ENCODE assay signal across 11 cellular contexts in the genomic region with DNA sequence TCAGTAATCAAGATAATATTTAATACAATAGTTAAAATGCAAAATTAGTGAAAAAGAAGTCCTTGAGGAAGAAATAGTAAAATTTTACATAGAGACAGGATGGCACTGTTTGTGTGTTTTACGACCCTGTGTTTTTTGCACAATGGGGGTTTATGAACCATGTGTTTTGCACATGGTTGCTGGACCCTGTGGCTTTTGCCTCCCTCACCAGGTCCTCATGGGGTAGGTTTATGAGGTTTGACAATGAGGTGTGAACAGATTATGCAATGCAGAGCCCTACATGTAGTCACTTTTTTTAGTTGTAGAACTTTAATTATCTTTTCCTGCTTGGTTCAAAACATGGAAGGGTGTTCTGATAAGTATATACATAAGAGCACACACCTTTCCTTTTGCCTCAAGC.
"Had no signal": no experiment of that assay in that cellular context is flagged by ENCODE, and none has a peak within 500 bp of the region (broad histone marks: within the 10 kb centered on the region; RNA-seq: fewer than 3 reads in every experiment).

No MANE protein-coding gene starts in this region.

- FAIRE-seq: H1, H54 had no signal

- H3K4me3 ChIP-seq: GM23248, GM23338, HAP-1 had no signal

- ATAC-seq: GM23338, HCT116 had no signal

- DNase-seq: GM23248, GOT3, H7, H9, HCEC 1CT, HFFc6 had no signal

- H2AFZ ChIP-seq: GM23248 had no signal

- H3K27ac ChIP-seq: GM23248 had no signal

- H3K4me1 ChIP-seq: HAP-1 had no signal

- H3K4me2 ChIP-seq: GM23338 had no signal

- H3K9me3 ChIP-seq: HAP-1 had no signal

- H3K36me3 ChIP-seq: HAP-1 had no signal

- H3K9ac ChIP-seq: GM23248 had no signal
